In genomic region chr2:136376798-136377211, GRCh38 we compare ENCODE assay signal across 13 cellular contexts.
DNase-seq lines count a peak whose midpoint lies in the region; ATAC-seq and TF ChIP-seq lines count a peak whose summit lies in the region.
"Had no signal": no experiment of that assay in that cellular context is flagged by ENCODE, and none has a peak within 500 bp of the region (broad histone marks: within the 10 kb centered on the region; RNA-seq: fewer than 3 reads in every experiment).

No MANE protein-coding gene starts in this region.

- no peak overlapping the region for H2AFZ ChIP-seq in PC-3 (ENCODE audit: low read length)

- TF ChIP-seq CTCF in natural killer cell (IDR thresholded peaks at IDR 0.05) (no peak), WERI-Rb-1 (IDR thresholded peaks at IDR 0.05; ENCODE audit: low read depth, low read length) (no peak), PC-3 (conservative IDR thresholded peaks at IDR 0.05; ENCODE audit: low read depth, low read length) (no peak)

- H3K36me3 ChIP-seq in WERI-Rb-1 (no peaks in the 10 kb centered on the region), PC-3 (ENCODE audit: low read depth, low read length) (no peaks in the 10 kb centered on the region)

- no peak overlapping the region for H3K9ac ChIP-seq in PC-3 (ENCODE audit: low read length)

- no TSS peak for BruUV-seq in PC-3 (replicated peaks; lab: Mats Ljungman, UMichigan)

- no peaks in the 10 kb centered on the region for H3K9me3 ChIP-seq in WERI-Rb-1 (ENCODE audit: severe bottlenecking)
- no peaks in the 10 kb centered on the region for H3K9me3 ChIP-seq in PC-3 (ENCODE audit: low read length)

- H3K27ac ChIP-seq in WERI-Rb-1 (no peak overlapping the region), PC-3 (ENCODE audit: low read length) (no peak overlapping the region)

- H3K79me2 ChIP-seq in PC-3 (ENCODE audit: low read length): no peaks in the 10 kb centered on the region

- H3K4me3 ChIP-seq in WERI-Rb-1 (ENCODE audit: low read depth, low read length) (no peak overlapping the region), PC-3 (ENCODE audit: low read length) (no peak overlapping the region)

- no peaks in the 10 kb centered on the region for H3K27me3 Mint-ChIP-seq in natural killer cell treated with Interleukin-12 subunit alpha and Interleukin-12 subunit beta and Interleukin-15 and Interleukin-18, amount 100 ng/mL, for 72 hours
- no peaks in the 10 kb centered on the region for H3K27me3 Mint-ChIP-seq in natural killer cell (ENCODE audit: low read depth in 2 of 2)
- H3K27me3 Mint-ChIP-seq in activated CD8-positive, alpha-beta T cell treated with anti-CD3 and anti-CD28 coated beads, Interleukin-2, amount 10 ng/mL, durations not matched to agents 7 days and 5 days (ENCODE audit: low read depth): no peaks in the 10 kb centered on the region

- H3K36me3 Mint-ChIP-seq in natural killer cell treated with Interleukin-12 subunit alpha and Interleukin-12 subunit beta and Interleukin-15 and Interleukin-18, amount 100 ng/mL, for 72 hours: no peaks in the 10 kb centered on the region
- no peaks in the 10 kb centered on the region for H3K36me3 Mint-ChIP-seq in natural killer cell
- peaks cover 8% of the 10 kb centered on the region for H3K36me3 Mint-ChIP-seq in activated CD8-positive, alpha-beta T cell treated with anti-CD3 and anti-CD28 coated beads, Interleukin-2, amount 10 ng/mL, durations not matched to agents 7 days and 5 days (ENCODE audit: low read depth)
- H3K36me3 Mint-ChIP-seq: CD14-positive monocyte had no signal

- intact Hi-C loops in natural killer cell (cut with micrococcal nuclease): loop anchor here (5.0 to 10.0 kb wide), 2 partner anchors 150 to 372 kb away; no protein-coding TSS in a partner anchor
- intact Hi-C loops in PC-3 (cut with micrococcal nuclease): loop anchor here (10.0 kb wide), 1 partner anchor 252 kb away; no protein-coding TSS in a partner anchor

- H3F3A ChIP-seq in PC-3 (ENCODE audit: low read length, unreplicated experiment): no peaks in the 10 kb centered on the region

- H3K9me2 ChIP-seq in PC-3 (replicated peaks; ENCODE audit: low read length): no peaks in the 10 kb centered on the region

- H3K4me2 ChIP-seq in PC-3 (ENCODE audit: low read length): no peak overlapping the region

- H3K27ac Mint-ChIP-seq in natural killer cell treated with Interleukin-12 subunit alpha and Interleukin-12 subunit beta and Interleukin-15 and Interleukin-18, amount 100 ng/mL, for 72 hours: peak overlapping the region; percentile 54 to 80
- H3K27ac Mint-ChIP-seq in natural killer cell: peak overlapping the region in 1 of 2 donors; percentile 74
- H3K27ac Mint-ChIP-seq in activated CD8-positive, alpha-beta T cell treated with anti-CD3 and anti-CD28 coated beads, Interleukin-2, amount 10 ng/mL, durations not matched to agents 7 days and 5 days: peak overlapping the region; percentile 83

- H4K20me1 ChIP-seq in PC-3 (ENCODE audit: low read length): no peaks in the 10 kb centered on the region

- peaks cover 22 to 27% of the 10 kb centered on the region in 2 donors for H3K4me1 Mint-ChIP-seq in natural killer cell treated with Interleukin-12 subunit alpha and Interleukin-12 subunit beta and Interleukin-15 and Interleukin-18, amount 100 ng/mL, for 72 hours (ENCODE audit: low read depth in 2 of 2)
- peaks cover 0 to 15% of the 10 kb centered on the region in 2 donors for H3K4me1 Mint-ChIP-seq in natural killer cell
- peaks cover 60% of the 10 kb centered on the region for H3K4me1 Mint-ChIP-seq in activated CD8-positive, alpha-beta T cell treated with anti-CD3 and anti-CD28 coated beads, Interleukin-2, amount 10 ng/mL, durations not matched to agents 7 days and 5 days (ENCODE audit: low read depth)

- POLR2A ChIA-PET in activated CD8-positive, alpha-beta T cell treated with anti-CD3 and anti-CD28 coated beads, Interleukin-2, amount 10 ng/mL, durations not matched to agents 7 days and 5 days (lab: Charles Lee): interaction anchor here (0.8 to 1.7 kb wide), 8 partner anchors 14 to 327 kb away, joined by 3 to 6 read pairs (median 4); partner anchors contain the start of gene CXCR4
- POLR2A ChIA-PET in PC-3 (lab: Charles Lee; ENCODE audit: unreplicated experiment): no interaction called here

- no peak for ATAC-seq in natural killer cell treated with Interleukin-12 subunit alpha and Interleukin-12 subunit beta and Interleukin-15 and Interleukin-18, amount 100 ng/mL, for 72 hours
- ATAC-seq in natural killer cell (no peak), GM21825 (IDR thresholded peaks at IDR 0.05; ENCODE audit: unreplicated experiment) (no peak), PC-3 (no peak)
- ATAC-seq in activated CD8-positive, alpha-beta T cell treated with anti-CD3 and anti-CD28 coated beads, Interleukin-2, amount 10 ng/mL, durations not matched to agents 7 days and 5 days: no peak

- H3K9me3 Mint-ChIP-seq in natural killer cell treated with Interleukin-12 subunit alpha and Interleukin-12 subunit beta and Interleukin-15 and Interleukin-18, amount 100 ng/mL, for 72 hours: no peaks in the 10 kb centered on the region
- no peaks in the 10 kb centered on the region for H3K9me3 Mint-ChIP-seq in natural killer cell
- no peaks in the 10 kb centered on the region for H3K9me3 Mint-ChIP-seq in activated CD8-positive, alpha-beta T cell treated with anti-CD3 and anti-CD28 coated beads, Interleukin-2, amount 10 ng/mL, durations not matched to agents 7 days and 5 days (ENCODE audit: insufficient read depth)
- H3K9me3 Mint-ChIP-seq: CD14-positive monocyte had no signal

- peak overlapping the region; percentile 23 for H3K4me3 Mint-ChIP-seq in natural killer cell treated with Interleukin-12 subunit alpha and Interleukin-12 subunit beta and Interleukin-15 and Interleukin-18, amount 100 ng/mL, for 72 hours
- H3K4me3 Mint-ChIP-seq in natural killer cell: no peak overlapping the region
- no peak overlapping the region for H3K4me3 Mint-ChIP-seq in activated CD8-positive, alpha-beta T cell treated with anti-CD3 and anti-CD28 coated beads, Interleukin-2, amount 10 ng/mL, durations not matched to agents 7 days and 5 days
- H3K4me3 Mint-ChIP-seq: CD14-positive monocyte had no signal

- no peaks in the 10 kb centered on the region for H3K4me1 ChIP-seq in PC-3 (ENCODE audit: insufficient read depth, low read length)

- H3K27me3 ChIP-seq in WERI-Rb-1 (ENCODE audit: insufficient read depth, low read depth, severe bottlenecking) (no peaks in the 10 kb centered on the region), PC-3 (ENCODE audit: low read length) (peaks cover 7% of the 10 kb centered on the region; the same call in 1 of the 2 replicates)

- CTCF ChIA-PET in activated CD8-positive, alpha-beta T cell treated with anti-CD3 and anti-CD28 coated beads, Interleukin-2, amount 10 ng/mL, durations not matched to agents 7 days and 5 days (lab: Charles Lee): interaction anchor here (0.8 to 13.8 kb wide), 15 partner anchors 8 to 460 kb away, joined by 3 to 338 read pairs (median 4); no protein-coding TSS in a partner anchor
- CTCF ChIA-PET in PC-3 (lab: Charles Lee): no interaction called here

- no peak for DNase-seq in natural killer cell treated with Interleukin-12 subunit alpha and Interleukin-12 subunit beta and Interleukin-15 and Interleukin-18, amount 100 ng/mL, for 72 hours (ENCODE audit: low spot score)
- DNase-seq in natural killer cell: no peak
- DNase-seq in activated CD8-positive, alpha-beta T cell treated with anti-CD3 and anti-CD28 coated beads, Interleukin-2, amount 10 ng/mL, durations not matched to agents 7 days and 5 days: no peak
- DNase-seq in iris pigment epithelial cell (ENCODE audit: low read depth): peak; percentile 8
- no peak for DNase-seq in WERI-Rb-1
- no peak for DNase-seq in PC-3
- no peak for DNase-seq in middle frontal gyrus (ENCODE audit: extremely low spot score, low spot score)
- DNase-seq: caudate nucleus; mesenchymal stem cell; SHP77; stimulated activated CD4-positive, alpha-beta T cell treated with anti-CD3 and anti-CD28 coated beads, Interleukin-12 subunit alpha, Interleukin-12 subunit beta, amount 100 ng/mL, for 4 hours had no signal
